1 cellular context compared by ENCODE assay signal in the genomic region with DNA sequence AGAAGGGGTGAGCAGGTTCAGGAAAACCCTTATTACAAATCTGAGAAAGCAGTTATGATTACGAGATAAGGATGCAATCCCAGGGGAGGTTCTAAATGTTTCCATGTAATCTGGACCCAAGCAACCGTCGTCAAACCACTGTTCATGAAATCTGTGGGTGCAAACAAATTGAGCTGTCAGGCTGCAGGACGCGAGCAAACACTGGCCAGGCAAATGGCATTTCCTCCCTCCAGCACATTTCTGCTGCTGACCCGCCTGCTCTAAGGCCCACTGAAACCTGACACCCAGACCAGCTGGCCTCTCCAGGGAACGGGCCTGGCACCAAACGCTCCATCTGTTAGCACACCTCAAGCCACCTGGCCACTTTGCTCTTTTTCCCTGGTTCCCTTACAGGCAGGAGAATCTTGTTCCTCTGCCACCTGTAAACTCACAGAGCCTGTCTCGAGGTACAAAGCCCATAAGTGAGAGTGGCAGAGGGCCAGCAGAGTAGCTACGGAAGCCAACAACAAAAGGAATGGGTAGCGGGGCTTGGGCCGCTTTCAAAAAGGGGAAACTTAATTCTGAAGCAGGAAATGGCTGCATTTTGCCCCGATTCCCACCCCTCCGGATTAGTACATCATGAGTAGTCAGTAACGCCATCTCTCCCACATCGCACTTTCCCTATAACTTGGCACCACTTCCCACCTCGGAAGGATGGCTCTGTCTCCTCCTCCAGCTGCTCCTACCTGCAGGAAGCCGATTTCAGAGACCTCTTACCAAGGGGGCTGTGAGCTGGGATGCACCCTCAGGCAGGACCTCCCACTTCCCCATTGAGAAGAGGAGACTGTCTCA.
TF ChIP-seq lines count a peak whose summit lies in the region.

No MANE protein-coding gene starts in this region.

TF ChIP-seq in HepG2, 621 proteins besides CTCF, POLR2A, EP300 and RAD21 (continued from another document and continues in another):
- TF ChIP-seq GMEB1 (CRISPR knock-in tag; IDR thresholded peaks at IDR 0.05; ENCODE audit: borderline replicate concordance) (0 out of 2 replicates have a peak, but pooled peaks have one; percentile 30), RELA (CRISPR knock-in tag; IDR thresholded peaks at IDR 0.05) (no peak), ZNF720 (CRISPR knock-in tag; IDR thresholded peaks at IDR 0.05) (no peak), HIVEP1 (CRISPR knock-in tag; IDR thresholded peaks at IDR 0.05) (no peak), HNRNPH1 (optimal IDR thresholded peaks at IDR 0.05; ENCODE audit: low read depth, low read length) (no peak), SOX6 (IDR thresholded peaks at IDR 0.05) (no peak), SOX6 (CRISPR knock-in tag; IDR thresholded peaks at IDR 0.05) (peak; percentile 42; the same call in 1 of the 2 replicates), ZSCAN12 (CRISPR knock-in tag; IDR thresholded peaks at IDR 0.05) (no peak), SIX4 (CRISPR knock-in tag; IDR thresholded peaks at IDR 0.05) (peak; percentile 100), ZNF616 (CRISPR knock-in tag; IDR thresholded peaks at IDR 0.05; ENCODE audit: low read depth) (no peak), AGO2 (optimal IDR thresholded peaks at IDR 0.05; ENCODE audit: low read depth, low read length) (no peak), MTF1 (CRISPR knock-in tag; IDR thresholded peaks at IDR 0.05) (no peak), NFKBIZ (CRISPR knock-in tag; IDR thresholded peaks at IDR 0.05) (no peak), ZBTB7B (CRISPR knock-in tag; IDR thresholded peaks at IDR 0.05) (peak; percentile 59; the same call in 1 of the 2 replicates), NR2F2 (IDR thresholded peaks at IDR 0.05; ENCODE audit: borderline replicate concordance, low read depth) (no peak), ZNF660 (CRISPR knock-in tag; IDR thresholded peaks at IDR 0.05; ENCODE audit: borderline replicate concordance, low read depth) (no peak), SMAD9 (CRISPR knock-in tag; IDR thresholded peaks at IDR 0.05) (no peak), ZNF510 (CRISPR knock-in tag; IDR thresholded peaks at IDR 0.05; ENCODE audit: low read depth) (no peak), IKZF1 (IDR thresholded peaks at IDR 0.05) (no peak), SNAPC2 (CRISPR knock-in tag; IDR thresholded peaks at IDR 0.05) (0 out of 2 replicates have a peak, but pooled peaks have one; percentile 26), NFE2 (CRISPR knock-in tag; IDR thresholded peaks at IDR 0.05) (no peak), ZKSCAN5 (CRISPR knock-in tag; IDR thresholded peaks at IDR 0.05) (no peak), FOXP4 (CRISPR knock-in tag; IDR thresholded peaks at IDR 0.05) (peak; percentile 31; the same call in 1 of the 2 replicates), PAWR (CRISPR knock-in tag; IDR thresholded peaks at IDR 0.05; ENCODE audit: borderline replicate concordance) (no peak), FOXK2 (IDR thresholded peaks at IDR 0.05) (no peak), ZNF703 (CRISPR knock-in tag; IDR thresholded peaks at IDR 0.05; ENCODE audit: borderline replicate concordance) (no peak), BCLAF1 (IDR thresholded peaks at IDR 0.05) (no peak), PLRG1 (conservative IDR thresholded peaks at IDR 0.05) (no peak), SAP130 (CRISPR knock-in tag; IDR thresholded peaks at IDR 0.05; ENCODE audit: low read depth) (peak; percentile 72), HOXA5 (CRISPR knock-in tag; IDR thresholded peaks at IDR 0.05) (0 out of 2 replicates have a peak, but pooled peaks have one; percentile 38), PHB2 (IDR thresholded peaks at IDR 0.05; ENCODE audit: partially characterized antibody) (no peak), TGIF2 (CRISPR knock-in tag; IDR thresholded peaks at IDR 0.05) (peak; percentile 72; the same call in 1 of the 2 replicates), FOXK1 (CRISPR knock-in tag; IDR thresholded peaks at IDR 0.05; ENCODE audit: borderline replicate concordance, low read depth) (peak; percentile 49; the same call in 1 of the 2 replicates), HNRNPL (IDR thresholded peaks at IDR 0.05; ENCODE audit: low read depth, low read length) (0 out of 2 replicates have a peak, but pooled peaks have one; percentile 46), MTA1 (CRISPR knock-in tag; IDR thresholded peaks at IDR 0.05; ENCODE audit: borderline replicate concordance) (peak; percentile 46; the same call in 1 of the 2 replicates), IRF2 (CRISPR knock-in tag; IDR thresholded peaks at IDR 0.05) (peak; percentile 31; the same call in 1 of the 2 replicates), ELF3 (CRISPR knock-in tag; IDR thresholded peaks at IDR 0.05) (peak; percentile 62; the same call in 1 of the 2 replicates), ZBTB42 (CRISPR knock-in tag; IDR thresholded peaks at IDR 0.05) (no peak), ZNF678 (CRISPR knock-in tag; IDR thresholded peaks at IDR 0.05) (no peak), ZNF768 (CRISPR knock-in tag; IDR thresholded peaks at IDR 0.05) (no peak), ZBTB38 (CRISPR knock-in tag; IDR thresholded peaks at IDR 0.05) (peak; percentile 33; the same call in 1 of the 2 replicates), KMT2A (CRISPR knock-in tag; IDR thresholded peaks at IDR 0.05) (no peak), ZNF10 (CRISPR knock-in tag; IDR thresholded peaks at IDR 0.05; ENCODE audit: borderline replicate concordance, low read depth) (no peak), MAFG (CRISPR knock-in tag; IDR thresholded peaks at IDR 0.05) (no peak), ZNF101 (CRISPR knock-in tag; IDR thresholded peaks at IDR 0.05; ENCODE audit: borderline replicate concordance, low read depth) (no peak), TOE1 (CRISPR knock-in tag; IDR thresholded peaks at IDR 0.05) (no peak), ZNF570 (CRISPR knock-in tag; IDR thresholded peaks at IDR 0.05; ENCODE audit: borderline replicate concordance) (no peak), HES4 (CRISPR knock-in tag; IDR thresholded peaks at IDR 0.05; ENCODE audit: borderline replicate concordance) (0 out of 2 replicates have a peak, but pooled peaks have one; percentile 22), ZNF615 (CRISPR knock-in tag; IDR thresholded peaks at IDR 0.05; ENCODE audit: borderline replicate concordance) (no peak), ZNF280D (CRISPR knock-in tag; IDR thresholded peaks at IDR 0.05) (no peak), WIZ (CRISPR knock-in tag; IDR thresholded peaks at IDR 0.05) (no peak), ZNF782 (CRISPR knock-in tag; IDR thresholded peaks at IDR 0.05; ENCODE audit: borderline replicate concordance) (no peak; the same call in 1 of the 2 replicates)
- TF ChIP-seq, protein P1, sequence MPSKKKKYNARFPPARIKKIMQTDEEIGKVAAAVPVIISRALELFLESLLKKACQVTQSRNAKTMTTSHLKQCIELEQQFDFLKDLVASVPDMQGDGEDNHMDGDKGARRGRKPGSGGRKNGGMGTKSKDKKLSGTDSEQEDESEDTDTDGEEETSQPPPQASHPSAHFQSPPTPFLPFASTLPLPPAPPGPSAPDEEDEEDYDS (CRISPR knock-in tag; IDR thresholded peaks at IDR 0.05): peak; percentile 22; the same call in 1 of the 2 replicates
- TF ChIP-seq, protein P2, sequence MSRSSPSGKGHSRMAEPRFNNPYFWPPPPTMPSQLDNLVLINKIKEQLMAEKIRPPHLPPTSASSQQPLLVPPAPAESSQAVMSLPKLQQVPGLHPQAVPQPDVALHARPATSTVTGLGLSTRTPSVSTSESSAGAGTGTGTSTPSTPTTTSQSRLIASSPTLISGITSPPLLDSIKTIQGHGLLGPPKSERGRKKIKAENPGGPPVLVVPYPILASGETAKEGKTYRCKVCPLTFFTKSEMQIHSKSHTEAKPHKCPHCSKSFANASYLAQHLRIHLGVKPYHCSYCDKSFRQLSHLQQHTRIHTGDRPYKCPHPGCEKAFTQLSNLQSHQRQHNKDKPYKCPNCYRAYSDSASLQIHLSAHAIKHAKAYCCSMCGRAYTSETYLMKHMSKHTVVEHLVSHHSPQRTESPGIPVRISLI (CRISPR knock-in tag; IDR thresholded peaks at IDR 0.05; ENCODE audit: borderline replicate concordance): no peak
- TF ChIP-seq, protein P3, sequence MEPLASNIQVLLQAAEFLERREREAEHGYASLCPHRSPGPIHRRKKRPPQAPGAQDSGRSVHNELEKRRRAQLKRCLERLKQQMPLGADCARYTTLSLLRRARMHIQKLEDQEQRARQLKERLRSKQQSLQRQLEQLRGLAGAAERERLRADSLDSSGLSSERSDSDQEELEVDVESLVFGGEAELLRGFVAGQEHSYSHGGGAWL (CRISPR knock-in tag; IDR thresholded peaks at IDR 0.05): peak; percentile 63; the same call in 1 of the 2 replicates
- TF ChIP-seq, protein P4, sequence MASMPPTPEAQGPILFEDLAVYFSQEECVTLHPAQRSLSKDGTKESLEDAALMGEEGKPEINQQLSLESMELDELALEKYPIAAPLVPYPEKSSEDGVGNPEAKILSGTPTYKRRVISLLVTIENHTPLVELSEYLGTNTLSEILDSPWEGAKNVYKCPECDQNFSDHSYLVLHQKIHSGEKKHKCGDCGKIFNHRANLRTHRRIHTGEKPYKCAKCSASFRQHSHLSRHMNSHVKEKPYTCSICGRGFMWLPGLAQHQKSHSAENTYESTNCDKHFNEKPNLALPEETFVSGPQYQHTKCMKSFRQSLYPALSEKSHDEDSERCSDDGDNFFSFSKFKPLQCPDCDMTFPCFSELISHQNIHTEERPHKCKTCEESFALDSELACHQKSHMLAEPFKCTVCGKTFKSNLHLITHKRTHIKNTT (CRISPR knock-in tag; IDR thresholded peaks at IDR 0.05): no peak
- TF ChIP-seq, protein P5, sequence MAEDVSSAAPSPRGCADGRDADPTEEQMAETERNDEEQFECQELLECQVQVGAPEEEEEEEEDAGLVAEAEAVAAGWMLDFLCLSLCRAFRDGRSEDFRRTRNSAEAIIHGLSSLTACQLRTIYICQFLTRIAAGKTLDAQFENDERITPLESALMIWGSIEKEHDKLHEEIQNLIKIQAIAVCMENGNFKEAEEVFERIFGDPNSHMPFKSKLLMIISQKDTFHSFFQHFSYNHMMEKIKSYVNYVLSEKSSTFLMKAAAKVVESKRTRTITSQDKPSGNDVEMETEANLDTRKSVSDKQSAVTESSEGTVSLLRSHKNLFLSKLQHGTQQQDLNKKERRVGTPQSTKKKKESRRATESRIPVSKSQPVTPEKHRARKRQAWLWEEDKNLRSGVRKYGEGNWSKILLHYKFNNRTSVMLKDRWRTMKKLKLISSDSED (CRISPR knock-in tag; IDR thresholded peaks at IDR 0.05): no peak
